Comparison of ENCODE assay signal across 12 cellular contexts in genomic region chr2:207619764-207620203, GRCh38. TPM values are rescaled to one million over a fixed set of nuclear protein-coding genes. Genes with fewer than 3 reads are reported as not detected.
A peak's percentile ranks its signal among the peaks of the same experiment; 100 is the strongest.
DNase-seq lines count a peak whose midpoint lies in the region; ATAC-seq and TF ChIP-seq lines count a peak whose summit lies in the region.
"Had no signal": no experiment of that assay in that cellular context is flagged by ENCODE, and none has a peak within 500 bp of the region (broad histone marks: within the 10 kb centered on the region; RNA-seq: fewer than 3 reads in every experiment).

No MANE protein-coding gene starts in this region.

- H3K27ac ChIP-seq in BLaER1 (peak overlapping the region; percentile 67), heart left ventricle (peak overlapping the region in 1 of 12 donors; percentile 66)
- H3K27ac ChIP-seq: adrenal gland, C4-2B, right lobe of liver had no signal

- H3K4me3 ChIP-seq in BLaER1, result peak overlapping the region; percentile 15; the same call in 1 of the 2 replicates
- no peak overlapping the region for H3K4me3 ChIP-seq in heart left ventricle
- H3K4me3 ChIP-seq: adrenal gland, right lobe of liver had no signal

- H3K36me3 ChIP-seq in BLaER1, result peaks cover 70% of the 10 kb centered on the region
- H3K36me3 ChIP-seq in heart left ventricle, result peaks cover 0 to 60% (median 46%) of the 10 kb centered on the region in 9 donors
- H3K36me3 ChIP-seq: adrenal gland had no signal

- H3K4me2 ChIP-seq in BLaER1, result peak overlapping the region; percentile 92

- intact Hi-C loops in activated CD4-positive, alpha-beta memory T cell treated with anti-CD3 and anti-CD28 coated beads for 36 hours (cut with micrococcal nuclease), result loop anchor here (5.0 to 10.0 kb wide), 3 partner anchors 285 to 1535 kb away; partner anchors contain the start of genes INO80D and KLF7
- intact Hi-C loops in heart left ventricle (cut with DNase I), result loop anchor here in 8 of 10 donors (5.0 to 10.0 kb wide), 6 partner anchors 85 to 455 kb away; partner anchors contain the start of genes CCNYL1 (in 3 of the 8), PLEKHM3 (in 2 of the 8), CREB1 (in 1 of the 8) and KLF7 (in 1 of the 8)

- DNase-seq in activated CD4-positive, alpha-beta memory T cell treated with anti-CD3 and anti-CD28 coated beads for 36 hours, result no peak
- DNase-seq in heart left ventricle (no peak), DMS 273 treated with DMSO at 0.1 percent for 48 hours (lab: John Stamatoyannopoulos, UW) (no peak)
- no peak for DNase-seq in activated T-cell treated with anti-CD3 and anti-CD28 coated beads, Interleukin-2, amount 50 U/mL, for 4 hours
- DNase-seq: adrenal gland, right lobe of liver had no signal

- no peaks in the 10 kb centered on the region for H4K20me1 ChIP-seq in BLaER1

- peak; percentile 42 for ATAC-seq in GM19452 (IDR thresholded peaks at IDR 0.05; ENCODE audit: unreplicated experiment)
- ATAC-seq in HG03439 (IDR thresholded peaks at IDR 0.05; ENCODE audit: unreplicated experiment), result peak; percentile 39
- ATAC-seq in heart left ventricle, result no peak
- ATAC-seq in HG03025 (IDR thresholded peaks at IDR 0.05; ENCODE audit: low FRiP score, unreplicated experiment), result no peak
- no peak for ATAC-seq in activated T-cell treated with anti-CD3 and anti-CD28 coated beads, Interleukin-2, amount 50 U/mL, for 4 hours
- ATAC-seq: Panc1 had no signal

- H3K9me3 ChIP-seq in BLaER1, result no peaks in the 10 kb centered on the region
- H3K9me3 ChIP-seq in heart left ventricle, result no peaks in the 10 kb centered on the region
- H3K9me3 ChIP-seq: adrenal gland, right lobe of liver had no signal

- H3K27ac Mint-ChIP-seq in activated CD4-positive, alpha-beta memory T cell treated with anti-CD3 and anti-CD28 coated beads for 36 hours, result peak overlapping the region; percentile 46

- CTCF ChIA-PET in activated CD4-positive, alpha-beta memory T cell treated with anti-CD3 and anti-CD28 coated beads for 36 hours (lab: Charles Lee), result no interaction called here

- no peak for TF ChIP-seq CTCF in heart left ventricle (IDR thresholded peaks at IDR 0.05)

- 0 out of 2 replicates have a peak overlapping the region, but pooled peaks have one; percentile 12 for H3K9ac ChIP-seq in BLaER1

- H3K27me3 ChIP-seq in BLaER1 (no peaks in the 10 kb centered on the region), heart left ventricle (no peaks in the 10 kb centered on the region)
- H3K27me3 ChIP-seq: adrenal gland, right lobe of liver had no signal

- TF ChIP-seq POLR2A in heart left ventricle (IDR thresholded peaks at IDR 0.05), result no peak

- H3K4me1 Mint-ChIP-seq in activated CD4-positive, alpha-beta memory T cell treated with anti-CD3 and anti-CD28 coated beads for 36 hours (ENCODE audit: low read depth), result peaks cover 46% of the 10 kb centered on the region
- peaks cover 43% of the 10 kb centered on the region for H3K4me1 Mint-ChIP-seq in activated T-cell treated with anti-CD3 and anti-CD28 coated beads, Interleukin-2, amount 50 U/mL, for 4 hours (ENCODE audit: low read depth)

- no peaks in the 10 kb centered on the region for H3K9me3 Mint-ChIP-seq in activated CD4-positive, alpha-beta memory T cell treated with anti-CD3 and anti-CD28 coated beads for 36 hours
- no peaks in the 10 kb centered on the region for H3K9me3 Mint-ChIP-seq in activated T-cell treated with anti-CD3 and anti-CD28 coated beads, Interleukin-2, amount 50 U/mL, for 4 hours

- peaks cover 60% of the 10 kb centered on the region for H3K36me3 Mint-ChIP-seq in activated CD4-positive, alpha-beta memory T cell treated with anti-CD3 and anti-CD28 coated beads for 36 hours
- peaks cover 34% of the 10 kb centered on the region for H3K36me3 Mint-ChIP-seq in activated T-cell treated with anti-CD3 and anti-CD28 coated beads, Interleukin-2, amount 50 U/mL, for 4 hours (ENCODE audit: insufficient read depth)

- POLR2A ChIA-PET in activated CD4-positive, alpha-beta memory T cell treated with anti-CD3 and anti-CD28 coated beads for 36 hours (lab: Charles Lee), result no interaction called here

- no peak overlapping the region for H3K4me3 Mint-ChIP-seq in activated CD4-positive, alpha-beta memory T cell treated with anti-CD3 and anti-CD28 coated beads for 36 hours
- H3K4me3 Mint-ChIP-seq in activated T-cell treated with anti-CD3 and anti-CD28 coated beads, Interleukin-2, amount 50 U/mL, for 4 hours, result no peak overlapping the region

- 48 to 67% (median 62%) methylated on average over 4 of the region's 4 CpGs for WGBS in heart left ventricle, 4 donors

- H3K27me3 Mint-ChIP-seq in activated CD4-positive, alpha-beta memory T cell treated with anti-CD3 and anti-CD28 coated beads for 36 hours, result no peaks in the 10 kb centered on the region
- no peaks in the 10 kb centered on the region for H3K27me3 Mint-ChIP-seq in activated T-cell treated with anti-CD3 and anti-CD28 coated beads, Interleukin-2, amount 50 U/mL, for 4 hours (ENCODE audit: low read depth)

- H3K4me1 ChIP-seq in BLaER1 (peaks cover 67% of the 10 kb centered on the region), heart left ventricle (peaks cover 0 to 36% (median 10%) of the 10 kb centered on the region in 12 donors)

RNA-seq across cellular contexts. Expression of gene METTL21A, which starts 5.4 kb away (rescaled TPM):
- total RNA-seq in activated CD4-positive, alpha-beta memory T cell treated with anti-CD3 and anti-CD28 coated beads for 36 hours, result 10 to 100 TPM; 21.2 to 22.9 TPM
- 10 to 100 TPM; 10.2 to 27.6 (median 14.6) TPM for total RNA-seq in heart left ventricle
- 10 to 100 TPM; 13.3 to 27.4 TPM for polyA plus RNA-seq in heart left ventricle
- total RNA-seq in activated T-cell treated with anti-CD3 and anti-CD28 coated beads, Interleukin-2, amount 50 U/mL, for 4 hours, result 10 to 100 TPM; 29.2 to 44.7 (median 35.8) TPM

Comparison
In these comparisons a context has a peak if more than half of its experiments do, and no peak if none do; other contexts are left out.
1. ATAC-seq: peak in GM19452 (single experiment) and HG03439 (single experiment); none in heart left ventricle (0 of 4), HG03025 (single experiment) and activated T-cell treated with anti-CD3 and anti-CD28 coated beads, Interleukin-2, amount 50 U/mL, for 4 hours (0 of 2).